In the genomic region with DNA sequence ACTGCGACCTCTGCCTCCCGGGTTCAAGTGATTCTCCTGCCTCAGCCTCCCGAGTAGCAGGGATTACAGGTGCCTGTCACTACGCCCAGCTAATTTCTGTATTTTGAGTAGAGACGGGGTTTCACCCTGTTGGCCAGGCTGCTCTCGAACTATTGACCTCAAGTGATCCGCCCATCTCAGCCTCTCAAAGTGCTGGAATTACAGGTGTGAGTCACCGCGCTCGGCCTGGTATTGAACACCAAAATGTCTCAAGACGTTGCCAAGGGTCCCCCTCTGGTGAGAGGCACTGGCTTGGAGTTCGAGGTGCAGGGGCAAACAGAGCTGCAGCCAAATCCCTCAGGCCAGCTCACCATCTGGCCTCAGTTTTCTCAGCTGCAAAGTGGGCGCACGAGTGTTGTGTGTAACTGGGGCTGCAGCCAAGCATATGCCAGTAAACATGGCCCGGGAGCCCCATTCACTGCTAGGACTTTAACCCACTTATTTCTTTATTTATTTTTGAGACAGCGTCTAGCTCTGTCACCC, we compare ENCODE assay signal across 1 cellular context.
A peak's percentile ranks its signal among the peaks of the same experiment; 100 is the strongest.
TF ChIP-seq lines count a peak whose summit lies in the region.

No MANE protein-coding gene starts in this region.

TF ChIP-seq in A549, 52 proteins besides CTCF, POLR2A, EP300 and RAD21:
- TF ChIP-seq SMC3 (IDR thresholded peaks at IDR 0.05), result no peak
- no peak for TF ChIP-seq NFE2L2 (conservative IDR thresholded peaks at IDR 0.05; ENCODE audit: low read length)
- no peak for TF ChIP-seq ESRRA (IDR thresholded peaks at IDR 0.05; ENCODE audit: borderline replicate concordance, low read length)
- no peak for TF ChIP-seq NR3C1 (IDR thresholded peaks at IDR 0.05)
- no peak for TF ChIP-seq FOSL2 (IDR thresholded peaks at IDR 0.05)
- peak; percentile 47 for TF ChIP-seq FOSL2 (CRISPR knock-in tag; IDR thresholded peaks at IDR 0.05)
- no peak for TF ChIP-seq CBX8 (IDR thresholded peaks at IDR 0.05)
- TF ChIP-seq KDM1A (IDR thresholded peaks at IDR 0.05; ENCODE audit: low read depth), result peak; percentile 61
- TF ChIP-seq, protein P1, sequence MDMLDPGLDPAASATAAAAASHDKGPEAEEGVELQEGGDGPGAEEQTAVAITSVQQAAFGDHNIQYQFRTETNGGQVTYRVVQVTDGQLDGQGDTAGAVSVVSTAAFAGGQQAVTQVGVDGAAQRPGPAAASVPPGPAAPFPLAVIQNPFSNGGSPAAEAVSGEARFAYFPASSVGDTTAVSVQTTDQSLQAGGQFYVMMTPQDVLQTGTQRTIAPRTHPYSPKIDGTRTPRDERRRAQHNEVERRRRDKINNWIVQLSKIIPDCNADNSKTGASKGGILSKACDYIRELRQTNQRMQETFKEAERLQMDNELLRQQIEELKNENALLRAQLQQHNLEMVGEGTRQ (IDR thresholded peaks at IDR 0.05), result no peak
